In the genomic region with DNA sequence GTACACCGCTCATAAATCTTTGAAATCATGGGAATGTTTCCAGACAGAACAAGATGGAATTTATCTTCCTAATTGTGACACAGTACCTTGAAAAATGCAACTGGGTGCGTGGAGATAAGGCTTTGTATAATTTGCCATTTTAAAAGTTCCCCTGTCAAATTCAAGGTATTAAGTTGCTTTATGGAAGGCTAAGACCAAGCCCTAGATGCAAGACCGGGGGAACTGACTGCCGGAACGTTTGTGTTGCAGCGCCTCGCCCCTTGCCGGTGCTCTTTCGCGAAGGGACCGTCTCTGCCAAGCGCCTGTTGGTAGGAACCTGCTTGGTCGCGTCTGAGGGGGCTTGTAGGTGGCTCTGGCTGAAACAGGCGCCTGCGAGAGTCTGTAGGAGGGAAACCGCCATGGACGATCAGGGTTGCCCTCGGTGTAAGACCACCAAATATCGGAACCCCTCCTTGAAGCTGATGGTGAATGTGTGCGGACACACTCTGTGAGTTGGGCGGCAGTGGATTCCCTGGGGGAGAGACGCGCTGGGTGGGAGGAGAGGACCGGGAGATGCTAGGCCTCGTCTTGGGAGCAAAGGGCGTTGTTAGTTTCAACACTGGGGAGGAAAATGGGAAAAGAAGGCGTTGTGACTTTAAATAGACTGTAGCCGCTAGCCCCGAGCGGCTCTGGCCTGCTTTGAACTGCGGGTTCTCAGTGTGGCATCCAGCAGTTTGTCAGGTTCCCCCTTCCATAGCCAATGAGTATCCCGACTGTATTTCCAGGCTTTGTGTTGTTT, we compare ENCODE assay signal across 7 cellular contexts.
DNase-seq lines count a peak whose midpoint lies in the region; ATAC-seq and TF ChIP-seq lines count a peak whose summit lies in the region.

TSS of gene MNAT1 (plus strand) at position 297 of the 778 bp plus-strand sequence. CDS start at position 399, 102 bp downstream.

- peak; percentile 78 for ATAC-seq in GM18499 (IDR thresholded peaks at IDR 0.05; ENCODE audit: insufficient read depth, unreplicated experiment)
- ATAC-seq in HG02885 (IDR thresholded peaks at IDR 0.05; ENCODE audit: poor library complexity, unreplicated experiment): peak; percentile 96

- no peaks in the 10 kb centered on the region for H3K27me3 ChIP-seq in iPS-15b (ENCODE audit: control insufficient read depth, insufficient read depth, low read length)

- no peaks in the 10 kb centered on the region for H3K36me3 ChIP-seq in iPS-15b (ENCODE audit: control insufficient read depth, insufficient read depth, low read length)

- peak within 1 kb of the TSS; percentile 83 for H3K4me3 ChIP-seq in astrocyte of the spinal cord (ENCODE audit: low read depth, low read length)
- peak within 1 kb of the TSS; percentile 98 for H3K4me3 ChIP-seq in iPS-15b (ENCODE audit: low read depth, low read length)
- H3K4me3 ChIP-seq in skeletal muscle cell (ENCODE audit: low read depth, low read length): peak within 1 kb of the TSS; percentile 70

- TF ChIP-seq CTCF in astrocyte of the spinal cord (IDR thresholded peaks at IDR 0.05; ENCODE audit: low read depth, low read length): no peak

- no peaks in the 10 kb centered on the region for H3K9me3 ChIP-seq in iPS-15b (ENCODE audit: control insufficient read depth, insufficient read depth, low read length)

- in situ Hi-C loops in astrocyte of the spinal cord (cut with HindIII; ENCODE audit: low sequenced_read_pairs): no loop called here

- peak within 1 kb of the TSS; percentile 95 for H3K9ac ChIP-seq in iPS-15b (ENCODE audit: low read depth, low read length)

- DNase-seq in NCI-H187 (lab: John Stamatoyannopoulos, UW): peak; percentile 69 to 88
- peak; percentile 66 for DNase-seq in T1000 (lab: John Stamatoyannopoulos, UW)
- peak; percentile 86 for DNase-seq in astrocyte of the spinal cord (ENCODE audit: low read depth, low spot score)
- DNase-seq in skeletal muscle cell (ENCODE audit: low read depth): peak; percentile 71

- peaks cover 5% of the 10 kb centered on the region for H3K4me1 ChIP-seq in iPS-15b (ENCODE audit: control insufficient read depth, insufficient read depth, low read length)

Comparison
In these comparisons a context has a peak if more than half of its experiments do, and no peak if none do; other contexts are left out.
1. Peak in every context shown above with its lines: DNase-seq, ATAC-seq and H3K4me3 ChIP-seq.